Comparison of ENCODE assay signal across 8 cellular contexts in genomic region chr11:63769719-63770443, GRCh38. TPM values are rescaled to one million over a fixed set of nuclear protein-coding genes. Genes with fewer than 3 reads are reported as not detected.
DNase-seq lines count a peak whose midpoint lies in the region; ATAC-seq and TF ChIP-seq lines count a peak whose summit lies in the region.

No MANE protein-coding gene starts in this region.

- intact Hi-C loops in activated T-helper 1 cell treated with anti-CD3 and anti-CD28 coated beads, Interleukin-12 subunit alpha, Interleukin-12 subunit beta, Interleukin-2, Interleukin-4 antibody, amounts not matched to agents 30 ng/mL and 10 ng/mL and 1 ng/mL, durations not matched to agents 14 hours and 24 hours and 36 hours (cut with micrococcal nuclease): no loop called here
- intact Hi-C loops in stomach (cut with DNase I; ENCODE audit: low total_unique reads): loop anchor here (5.0 kb wide), 1 partner anchor 37 kb away; no protein-coding TSS in a partner anchor

- no peak for TF ChIP-seq EP300 in stomach (IDR thresholded peaks at IDR 0.05)

- no peak for TF ChIP-seq POLR2A in stomach (IDR thresholded peaks at IDR 0.05)

- peaks cover 19% of the 10 kb centered on the region for H3K4me1 ChIP-seq in iPS-20b (ENCODE audit: insufficient read depth, low read length)
- H3K4me1 ChIP-seq in stomach: peaks cover 29 to 43% (median 39%) of the 10 kb centered on the region in 4 donors

- peaks cover 30% of the 10 kb centered on the region for H3K27me3 ChIP-seq in iPS-20b (ENCODE audit: insufficient read depth, low read length)
- peaks cover 0 to 17% (median 6%) of the 10 kb centered on the region in 3 donors for H3K27me3 ChIP-seq in stomach

- H3K27ac ChIP-seq in iPS-20b (ENCODE audit: low read length): no peak overlapping the region
- H3K27ac ChIP-seq in stomach: peak overlapping the region in 4 of 5 donors; percentile 56 to 87 (median 76)

- peak overlapping the region; percentile 51; the same call in 1 of the 2 replicates for H3K9ac ChIP-seq in iPS-20b (ENCODE audit: low read depth, low read length)

- H3K4me3 ChIP-seq in iPS-20b (ENCODE audit: low read length): peak overlapping the region; percentile 63
- H3K4me3 ChIP-seq in stomach: peak overlapping the region; percentile 83 to 92 (median 88)

- H3K36me3 Mint-ChIP-seq in T-helper 1 cell treated with Interleukin-12 subunit alpha and Interleukin-12 subunit beta and Interleukin-4 antibody, amounts not matched to agents 30 μg/mL and 1 μg/mL, for 36 hours (ENCODE audit: low read depth): peaks cover 2% of the 10 kb centered on the region
- peaks cover 2% of the 10 kb centered on the region for H3K36me3 Mint-ChIP-seq in activated T-helper 1 cell treated with anti-CD3 and anti-CD28 coated beads, Interleukin-12 subunit alpha, Interleukin-12 subunit beta, Interleukin-2, Interleukin-4 antibody, amounts not matched to agents 30 ng/mL and 10 ng/mL and 1 ng/mL, durations not matched to agents 14 hours and 24 hours and 36 hours (ENCODE audit: low read depth)

- peaks cover 6% of the 10 kb centered on the region for H3K4me1 Mint-ChIP-seq in T-helper 1 cell treated with Interleukin-12 subunit alpha and Interleukin-12 subunit beta and Interleukin-4 antibody, amounts not matched to agents 30 μg/mL and 1 μg/mL, for 36 hours (ENCODE audit: low read depth)
- peaks cover 14% of the 10 kb centered on the region for H3K4me1 Mint-ChIP-seq in activated T-helper 1 cell treated with anti-CD3 and anti-CD28 coated beads, Interleukin-12 subunit alpha, Interleukin-12 subunit beta, Interleukin-2, Interleukin-4 antibody, amounts not matched to agents 30 ng/mL and 10 ng/mL and 1 ng/mL, durations not matched to agents 14 hours and 24 hours and 36 hours (ENCODE audit: low read depth)

- H3K27me3 Mint-ChIP-seq in T-helper 1 cell treated with Interleukin-12 subunit alpha and Interleukin-12 subunit beta and Interleukin-4 antibody, amounts not matched to agents 30 μg/mL and 1 μg/mL, for 36 hours (ENCODE audit: low read depth): peaks cover 46% of the 10 kb centered on the region
- H3K27me3 Mint-ChIP-seq in activated T-helper 1 cell treated with anti-CD3 and anti-CD28 coated beads, Interleukin-12 subunit alpha, Interleukin-12 subunit beta, Interleukin-2, Interleukin-4 antibody, amounts not matched to agents 30 ng/mL and 10 ng/mL and 1 ng/mL, durations not matched to agents 14 hours and 24 hours and 36 hours (ENCODE audit: insufficient read depth): peaks cover 42% of the 10 kb centered on the region

- no peak overlapping the region for H3K27ac Mint-ChIP-seq in T-helper 1 cell treated with Interleukin-12 subunit alpha and Interleukin-12 subunit beta and Interleukin-4 antibody, amounts not matched to agents 30 μg/mL and 1 μg/mL, for 36 hours
- no peak overlapping the region for H3K27ac Mint-ChIP-seq in activated T-helper 1 cell treated with anti-CD3 and anti-CD28 coated beads, Interleukin-12 subunit alpha, Interleukin-12 subunit beta, Interleukin-2, Interleukin-4 antibody, amounts not matched to agents 30 ng/mL and 10 ng/mL and 1 ng/mL, durations not matched to agents 14 hours and 24 hours and 36 hours

- H3K36me3 ChIP-seq in iPS-20b (ENCODE audit: insufficient read depth, low read depth, low read length) (peaks cover 13% of the 10 kb centered on the region; the same call in 1 of the 2 replicates), stomach (no peaks in the 10 kb centered on the region)

- ATAC-seq in HG03342 (IDR thresholded peaks at IDR 0.05; ENCODE audit: unreplicated experiment) (no peak), HG02885 (IDR thresholded peaks at IDR 0.05; ENCODE audit: poor library complexity, unreplicated experiment) (no peak), HG02642 (IDR thresholded peaks at IDR 0.05; ENCODE audit: poor library complexity, unreplicated experiment) (no peak)

- H3K9me3 ChIP-seq in iPS-20b (ENCODE audit: insufficient read depth, low read depth, low read length): no peaks in the 10 kb centered on the region
- H3K9me3 ChIP-seq in stomach: no peaks in the 10 kb centered on the region

- DNase-seq in T-helper 1 cell: no peak
- no peak for DNase-seq in activated T-helper 1 cell treated with anti-CD3 and anti-CD28 coated beads, Interleukin-12 subunit alpha, Interleukin-12 subunit beta, Interleukin-2, Interleukin-4 antibody, amounts not matched to agents 30 ng/mL and 10 ng/mL and 1 ng/mL, durations not matched to agents 14 hours and 24 hours and 36 hours (ENCODE audit: low spot score)
- no peak for DNase-seq in stomach

- peak overlapping the region; percentile 70 for H3K4me3 Mint-ChIP-seq in T-helper 1 cell treated with Interleukin-12 subunit alpha and Interleukin-12 subunit beta and Interleukin-4 antibody, amounts not matched to agents 30 μg/mL and 1 μg/mL, for 36 hours
- H3K4me3 Mint-ChIP-seq in activated T-helper 1 cell treated with anti-CD3 and anti-CD28 coated beads, Interleukin-12 subunit alpha, Interleukin-12 subunit beta, Interleukin-2, Interleukin-4 antibody, amounts not matched to agents 30 ng/mL and 10 ng/mL and 1 ng/mL, durations not matched to agents 14 hours and 24 hours and 36 hours: peak overlapping the region; percentile 71

- TF ChIP-seq CTCF in stomach (IDR thresholded peaks at IDR 0.05): no peak

- 14 to 28% (median 21%) methylated on average over 15 to 35 of the region's 35 CpGs for WGBS in stomach, 5 donors

- H3K9me3 Mint-ChIP-seq in T-helper 1 cell treated with Interleukin-12 subunit alpha and Interleukin-12 subunit beta and Interleukin-4 antibody, amounts not matched to agents 30 μg/mL and 1 μg/mL, for 36 hours: no peaks in the 10 kb centered on the region
- H3K9me3 Mint-ChIP-seq in activated T-helper 1 cell treated with anti-CD3 and anti-CD28 coated beads, Interleukin-12 subunit alpha, Interleukin-12 subunit beta, Interleukin-2, Interleukin-4 antibody, amounts not matched to agents 30 ng/mL and 10 ng/mL and 1 ng/mL, durations not matched to agents 14 hours and 24 hours and 36 hours: no peaks in the 10 kb centered on the region

RNA-seq across cellular contexts. Expression of gene ZFTA, which starts 1.3 kb away (rescaled TPM):
- total RNA-seq in activated T-helper 1 cell treated with anti-CD3 and anti-CD28 coated beads, Interleukin-12 subunit alpha, Interleukin-12 subunit beta, Interleukin-2, Interleukin-4 antibody, amounts not matched to agents 30 ng/mL and 10 ng/mL and 1 ng/mL, durations not matched to agents 14 hours and 24 hours and 36 hours: 3.8 and 5.3 TPM in 2 replicates
- total RNA-seq in stomach: 10 to 100 TPM in 2 of 5 donors, 1 to 10 TPM in 3; 1.8 to 16.8 (median 8.8) TPM
- 1 to 10 TPM; 4.4 to 6.9 (median 4.8) TPM for polyA plus RNA-seq in stomach

RNA-seq across cellular contexts. Expression of gene SPINDOC, which starts 43.4 kb away (rescaled TPM):
- total RNA-seq in activated T-helper 1 cell treated with anti-CD3 and anti-CD28 coated beads, Interleukin-12 subunit alpha, Interleukin-12 subunit beta, Interleukin-2, Interleukin-4 antibody, amounts not matched to agents 30 ng/mL and 10 ng/mL and 1 ng/mL, durations not matched to agents 14 hours and 24 hours and 36 hours: 60.0 and 64.3 TPM in 2 replicates
- 10 to 100 TPM in 1 of 5 donors, 1 to 10 TPM in 3, under 1 TPM in 1; 0.45 to 13.6 (median 5.7) TPM for total RNA-seq in stomach
- 10 to 100 TPM in 1 of 3 donors, 1 to 10 TPM in 2; 4.6 to 12.1 (median 5.8) TPM for polyA plus RNA-seq in stomach
